13 cellular contexts compared by ENCODE assay signal in genomic region chr5:55568629-55569512, GRCh38. TPM values are rescaled to one million over a fixed set of nuclear protein-coding genes. Genes with fewer than 3 reads are reported as not detected.
DNase-seq lines count a peak whose midpoint lies in the region; ATAC-seq and TF ChIP-seq lines count a peak whose summit lies in the region.
"Had no signal": no experiment of that assay in that cellular context is flagged by ENCODE, and none has a peak within 500 bp of the region (broad histone marks: within the 10 kb centered on the region; RNA-seq: fewer than 3 reads in every experiment).

No MANE protein-coding gene starts in this region.

- H3K36me3 Mint-ChIP-seq in nephron (ENCODE audit: low read depth), result no peaks in the 10 kb centered on the region
- no peaks in the 10 kb centered on the region for H3K36me3 Mint-ChIP-seq in nephron progenitor cell (ENCODE audit: low read depth)

- 27% methylated on average over 14 of the region's 15 CpGs for WGBS in mammary epithelial cell (ENCODE audit: low coverage, missing lambda C conversion rate)
- WGBS in thymus, result 96% methylated on average over 15 of the region's 15 CpGs

- DNase-seq in NCI-H345 (lab: John Stamatoyannopoulos, UW), result peak; percentile 17
- no peak for DNase-seq in NCI-H345 treated with DMSO at 0.1 percent for 48 hours (lab: John Stamatoyannopoulos, UW; ENCODE audit: unreplicated experiment)
- no peak for DNase-seq in mammary epithelial cell
- no peak for DNase-seq in nephron progenitor cell
- DNase-seq in SJCRH30, result no peak
- DNase-seq: activated CD4-positive, alpha-beta T cell treated with anti-CD3 and anti-CD28 coated beads for 4 hours; NCI-H187 treated with DMSO at 0.1 percent for 48 hours had no signal

- no peak for ATAC-seq in GM21515 (IDR thresholded peaks at IDR 0.05; ENCODE audit: unreplicated experiment)

- no peak overlapping the region for H3K4me3 ChIP-seq in mammary epithelial cell (replicated peaks in 1 of 3; ENCODE audit: insufficient read depth in 1 of 3, low read depth in 2 of 3, low read length in 3 of 3)
- H3K4me3 ChIP-seq in thymus (ENCODE audit: low read length), result no peak overlapping the region
- H3K4me3 ChIP-seq in SJCRH30, result no peak overlapping the region

- in situ Hi-C loops in mammary epithelial cell (cut with MboI; ENCODE audit: low sequenced_read_pairs in 2 of 2), result no loop called here

- H3K27ac Mint-ChIP-seq in nephron (peak overlapping the region; percentile 53 to 89 (median 88)), nephron progenitor cell (no peak overlapping the region)
- H3K27ac Mint-ChIP-seq: activated T-helper 1 cell treated with anti-CD3 and anti-CD28 coated beads, Interleukin-12 subunit alpha, Interleukin-12 subunit beta, Interleukin-2, Interleukin-4 antibody, amounts not matched to agents 30 ng/mL and 10 ng/mL and 1 ng/mL, durations not matched to agents 14 hours and 24 hours and 36 hours had no signal

- H3K4me3 Mint-ChIP-seq in nephron (peak overlapping the region in 2 of 3 experiments; percentile 45 to 53), nephron progenitor cell (no peak overlapping the region)
- H3K4me3 Mint-ChIP-seq: activated T-helper 1 cell treated with anti-CD3 and anti-CD28 coated beads, Interleukin-12 subunit alpha, Interleukin-12 subunit beta, Interleukin-2, Interleukin-4 antibody, amounts not matched to agents 30 ng/mL and 10 ng/mL and 1 ng/mL, durations not matched to agents 14 hours and 24 hours and 36 hours; central memory CD8-positive, alpha-beta T cell had no signal

- H3K4me2 ChIP-seq in mammary epithelial cell (ENCODE audit: insufficient read depth, low read depth, low read length), result no peak overlapping the region

- H3K4me1 ChIP-seq in mammary epithelial cell (ENCODE audit: insufficient read depth, low read length), result peaks cover 6% of the 10 kb centered on the region
- H3K4me1 ChIP-seq in thymus (ENCODE audit: control insufficient read depth, insufficient read depth, low read length), result no peaks in the 10 kb centered on the region
- H3K4me1 ChIP-seq in SJCRH30, result peaks cover 11% of the 10 kb centered on the region

- no peaks in the 10 kb centered on the region for H3K36me3 ChIP-seq in mammary epithelial cell (ENCODE audit: insufficient read depth, low read length)
- no peaks in the 10 kb centered on the region for H3K36me3 ChIP-seq in thymus (ENCODE audit: control insufficient read depth, insufficient read depth)
- no peaks in the 10 kb centered on the region for H3K36me3 ChIP-seq in SJCRH30
- H3K36me3 ChIP-seq: neutrophil had no signal

- H3K27me3 ChIP-seq in mammary epithelial cell (ENCODE audit: insufficient read depth, low read length), result no peaks in the 10 kb centered on the region
- no peaks in the 10 kb centered on the region for H3K27me3 ChIP-seq in thymus (ENCODE audit: control insufficient read depth, insufficient read depth)
- no peaks in the 10 kb centered on the region for H3K27me3 ChIP-seq in SJCRH30

- H4K20me1 ChIP-seq in mammary epithelial cell (ENCODE audit: insufficient read depth, low read length), result no peaks in the 10 kb centered on the region

- H3K9me3 Mint-ChIP-seq in nephron, result no peaks in the 10 kb centered on the region
- H3K9me3 Mint-ChIP-seq in nephron progenitor cell, result no peaks in the 10 kb centered on the region
- H3K9me3 Mint-ChIP-seq: activated T-helper 1 cell treated with anti-CD3 and anti-CD28 coated beads, Interleukin-12 subunit alpha, Interleukin-12 subunit beta, Interleukin-2, Interleukin-4 antibody, amounts not matched to agents 30 ng/mL and 10 ng/mL and 1 ng/mL, durations not matched to agents 14 hours and 24 hours and 36 hours; central memory CD8-positive, alpha-beta T cell had no signal

- CTCF ChIA-PET in mammary epithelial cell (lab: Charles Lee; ENCODE audit: low non-redundant PET), result interaction anchor here (0.5 kb wide), 1 partner anchor 24 kb away, joined by 3 read pairs; no protein-coding TSS in a partner anchor

- H3K27me3 Mint-ChIP-seq in nephron (ENCODE audit: low read depth), result no peaks in the 10 kb centered on the region
- peaks cover 3% of the 10 kb centered on the region for H3K27me3 Mint-ChIP-seq in nephron progenitor cell (ENCODE audit: low read depth, poor library complexity)

- peak overlapping the region; percentile 68 for H2AFZ ChIP-seq in mammary epithelial cell (ENCODE audit: low read depth, low read length)

- no peaks in the 10 kb centered on the region for H3K79me2 ChIP-seq in mammary epithelial cell (ENCODE audit: insufficient read depth, low read length)

- dilution Hi-C loops in mammary epithelial cell (cut with HindIII; ENCODE audit: low sequenced_read_pairs), result no loop called here

- TF ChIP-seq CTCF in mammary epithelial cell (conservative IDR thresholded peaks at IDR 0.05 in 1 of 2, IDR thresholded peaks at IDR 0.05 in 1 of 2; ENCODE audit: extremely low read depth in 1 of 2, insufficient read depth in 1 of 2, low read depth in 1 of 2, low read length in 2 of 2), result no peak
- no peak for TF ChIP-seq CTCF in nephron (IDR thresholded peaks at IDR 0.05; ENCODE audit: unreplicated experiment in 3 of 3)
- no peak for TF ChIP-seq CTCF in nephron progenitor cell (IDR thresholded peaks at IDR 0.05)

- intact Hi-C loops in mammary epithelial cell (cut with micrococcal nuclease), result no loop called here

- peaks cover 28% of the 10 kb centered on the region for H3K4me1 Mint-ChIP-seq in nephron
- H3K4me1 Mint-ChIP-seq in nephron progenitor cell, result peaks cover 19% of the 10 kb centered on the region
- H3K4me1 Mint-ChIP-seq: central memory CD8-positive, alpha-beta T cell had no signal

- H3K27ac ChIP-seq in mammary epithelial cell (ENCODE audit: insufficient read depth, low read depth, low read length) (no peak overlapping the region), thymus (ENCODE audit: low read depth) (peak overlapping the region; percentile 18), SJCRH30 (no peak overlapping the region)
- H3K27ac ChIP-seq: neutrophil had no signal

- no TSS peak for BruUV-seq in mammary epithelial cell (replicated peaks; lab: Mats Ljungman, UMichigan)

- H3K9ac ChIP-seq in mammary epithelial cell (ENCODE audit: insufficient read depth, low read length), result no peak overlapping the region

- H3K9me3 ChIP-seq in mammary epithelial cell (replicated peaks; ENCODE audit: insufficient read depth, low read length), result no peaks in the 10 kb centered on the region
- no peaks in the 10 kb centered on the region for H3K9me3 ChIP-seq in thymus (ENCODE audit: control insufficient read depth)
- H3K9me3 ChIP-seq in SJCRH30 (replicated peaks), result no peaks in the 10 kb centered on the region
- H3K9me3 ChIP-seq: neutrophil had no signal

RNA-seq across cellular contexts. Expression of gene PLPP1, which starts 34.1 kb away (rescaled TPM):
- 100 to 1,000 TPM in 1 of 2 donors, 10 to 100 TPM in 1; 18.8 to 122 TPM for total RNA-seq in mammary epithelial cell
- polyA plus RNA-seq in mammary epithelial cell, result 18.3 TPM
- polyA minus RNA-seq in mammary epithelial cell, result 9.1 TPM
- 32.5 TPM for polyA plus RNA-seq in thymus
- total RNA-seq in SJCRH30 (2014; rRNA removed; shearing (Covaris generic)), result 31.3 and 35.1 TPM in 2 replicates
